18 cellular contexts compared by ENCODE assay signal in genomic region chr7:139471740-139472353, GRCh38. TPM values are rescaled to one million over a fixed set of nuclear protein-coding genes. Genes with fewer than 3 reads are reported as not detected.
DNase-seq lines count a peak whose midpoint lies in the region; ATAC-seq and TF ChIP-seq lines count a peak whose summit lies in the region.
"Had no signal": no experiment of that assay in that cellular context is flagged by ENCODE, and none has a peak within 500 bp of the region (broad histone marks: within the 10 kb centered on the region; RNA-seq: fewer than 3 reads in every experiment).

No MANE protein-coding gene starts in this region.

- no peaks in the 10 kb centered on the region for H3K79me1 ChIP-seq in mesendoderm (ENCODE audit: low read length)

- ATAC-seq in naive thymus-derived CD8-positive, alpha-beta T cell, result no peak
- ATAC-seq: activated naive CD8-positive, alpha-beta T cell treated with anti-CD3 and anti-CD28 coated beads, Interleukin-2, amount 50 U/mL, for 24 hours; activated T-cell treated with anti-CD3 and anti-CD28 coated beads, Interleukin-2, amount 50 U/mL, for 4 hours; stimulated activated naive CD8-positive, alpha-beta T cell treated with anti-CD3 and anti-CD28 coated beads, Interleukin-15, Interleukin-2, amounts not matched to agents 100 U/mL and 50 U/mL, for 24 hours had no signal

- no peaks in the 10 kb centered on the region for H3K27me3 Mint-ChIP-seq in endodermal cell (ENCODE audit: insufficient read depth)
- no peaks in the 10 kb centered on the region for H3K27me3 Mint-ChIP-seq in naive thymus-derived CD8-positive, alpha-beta T cell
- H3K27me3 Mint-ChIP-seq in activated T-helper 2 cell treated with anti-CD3 and anti-CD28 coated beads, Interferon-gamma antibody, Interleukin-2, Interleukin-4, amounts not matched to agents 10 μg/mL and 5 μg/mL and 100 μg/mL, durations not matched to agents 14 hours and 24 hours and 36 hours (ENCODE audit: low read depth), result no peaks in the 10 kb centered on the region

- H3K4ac ChIP-seq in mesendoderm (ENCODE audit: low read depth, low read length), result no peak overlapping the region

- H3K36me3 Mint-ChIP-seq in endodermal cell (ENCODE audit: low read depth), result peaks cover 13% of the 10 kb centered on the region
- H3K36me3 Mint-ChIP-seq in naive thymus-derived CD8-positive, alpha-beta T cell, result peaks cover 0 to 6% (median 4%) of the 10 kb centered on the region in 3 donors
- no peaks in the 10 kb centered on the region for H3K36me3 Mint-ChIP-seq in activated T-helper 2 cell treated with anti-CD3 and anti-CD28 coated beads, Interferon-gamma antibody, Interleukin-2, Interleukin-4, amounts not matched to agents 10 μg/mL and 5 μg/mL and 100 μg/mL, durations not matched to agents 14 hours and 24 hours and 36 hours (ENCODE audit: low read depth)

- no peak overlapping the region for H4K5ac ChIP-seq in mesendoderm (ENCODE audit: low read length)

- peaks cover 2% of the 10 kb centered on the region for H3K4me1 ChIP-seq in endodermal cell (ENCODE audit: control insufficient read depth, insufficient read depth, low read length)
- H3K4me1 ChIP-seq in mesendoderm (ENCODE audit: control insufficient read depth, low read depth, low read length), result no peaks in the 10 kb centered on the region
- H3K4me1 ChIP-seq: colonic mucosa had no signal

- in situ Hi-C loops in ACHN (cut with HindIII; ENCODE audit: low pct_ligation_motif_present, low pct_unique_long_range_greater_than_20kb, low sequenced_read_pairs), result no loop called here

- no peaks in the 10 kb centered on the region for H3K27me3 ChIP-seq in endodermal cell (ENCODE audit: control insufficient read depth, insufficient read depth, low read length, poor library complexity, severe bottlenecking)
- no peaks in the 10 kb centered on the region for H3K27me3 ChIP-seq in mesendoderm (ENCODE audit: insufficient read depth, low read length, poor library complexity)
- H3K27me3 ChIP-seq: colonic mucosa, esophagus muscularis mucosa had no signal

- H2BK5ac ChIP-seq in mesendoderm (ENCODE audit: low read length), result no peak overlapping the region

- no peak overlapping the region for H2AK5ac ChIP-seq in mesendoderm (ENCODE audit: low read length)

- H3K9me3 Mint-ChIP-seq in endodermal cell, result peaks cover 5% of the 10 kb centered on the region
- peaks cover 0 to 17% (median 11%) of the 10 kb centered on the region in 9 donors for H3K9me3 Mint-ChIP-seq in naive thymus-derived CD8-positive, alpha-beta T cell
- peaks cover 5% of the 10 kb centered on the region for H3K9me3 Mint-ChIP-seq in activated T-helper 2 cell treated with anti-CD3 and anti-CD28 coated beads, Interferon-gamma antibody, Interleukin-2, Interleukin-4, amounts not matched to agents 10 μg/mL and 5 μg/mL and 100 μg/mL, durations not matched to agents 14 hours and 24 hours and 36 hours

- no peak for TF ChIP-seq CTCF in endodermal cell (conservative IDR thresholded peaks at IDR 0.05)

- no peak overlapping the region for H3K9ac ChIP-seq in endodermal cell (ENCODE audit: extremely low read depth, low read length, poor library complexity, severe bottlenecking)
- H3K9ac ChIP-seq in mesendoderm (ENCODE audit: low read length), result no peak overlapping the region

- H3K79me2 ChIP-seq in mesendoderm (ENCODE audit: control insufficient read depth, insufficient read depth, low read length), result no peaks in the 10 kb centered on the region

- no peak overlapping the region for H2BK120ac ChIP-seq in mesendoderm (ENCODE audit: low read depth, low read length)

- H4K8ac ChIP-seq in mesendoderm (ENCODE audit: low read depth, low read length), result no peak overlapping the region

- peak overlapping the region; percentile 67 for H3K27ac Mint-ChIP-seq in endodermal cell
- no peak overlapping the region for H3K27ac Mint-ChIP-seq in naive thymus-derived CD8-positive, alpha-beta T cell
- H3K27ac Mint-ChIP-seq in activated T-helper 2 cell treated with anti-CD3 and anti-CD28 coated beads, Interferon-gamma antibody, Interleukin-2, Interleukin-4, amounts not matched to agents 10 μg/mL and 5 μg/mL and 100 μg/mL, durations not matched to agents 14 hours and 24 hours and 36 hours, result no peak overlapping the region
- H3K27ac Mint-ChIP-seq: activated naive CD8-positive, alpha-beta T cell treated with anti-CD3 and anti-CD28 coated beads, Interleukin-2, amount 50 U/mL, for 24 hours; T-helper 2 cell treated with Interferon-gamma antibody and Interleukin-4, amounts not matched to agents 5 μg/mL and 100 μg/mL, for 36 hours had no signal

- no peak overlapping the region for H3K23ac ChIP-seq in mesendoderm (ENCODE audit: low read length)

- peaks cover 9% of the 10 kb centered on the region for H3K9me3 ChIP-seq in endodermal cell (ENCODE audit: control insufficient read depth, low read length)
- H3K9me3 ChIP-seq: colonic mucosa had no signal

- intact Hi-C loops in activated T-helper 2 cell treated with anti-CD3 and anti-CD28 coated beads, Interferon-gamma antibody, Interleukin-2, Interleukin-4, amounts not matched to agents 10 μg/mL and 5 μg/mL and 100 μg/mL, durations not matched to agents 14 hours and 24 hours and 36 hours (cut with micrococcal nuclease), result no loop called here

- H3K4me3 ChIP-seq in endodermal cell (ENCODE audit: low read length) (no peak overlapping the region), mesendoderm (ENCODE audit: low read length) (no peak overlapping the region)
- H3K4me3 ChIP-seq: colonic mucosa, esophagus muscularis mucosa had no signal

- H3K36me3 ChIP-seq in endodermal cell (ENCODE audit: control insufficient read depth, insufficient read depth, low read length) (no peaks in the 10 kb centered on the region), mesendoderm (ENCODE audit: control insufficient read depth, insufficient read depth, low read length) (no peaks in the 10 kb centered on the region)
- H3K36me3 ChIP-seq: colonic mucosa, esophagus muscularis mucosa had no signal

- H3K27ac ChIP-seq in endodermal cell (ENCODE audit: low read depth, low read length), result no peak overlapping the region
- H3K27ac ChIP-seq in mesendoderm (ENCODE audit: low read depth, low read length), result no peak overlapping the region
- H3K27ac ChIP-seq: colonic mucosa, esophagus muscularis mucosa, HL-60 had no signal

- no peak overlapping the region for H3K4me2 ChIP-seq in mesendoderm (ENCODE audit: low read length)

- peaks cover 19% of the 10 kb centered on the region for H3K4me1 Mint-ChIP-seq in endodermal cell
- no peaks in the 10 kb centered on the region for H3K4me1 Mint-ChIP-seq in naive thymus-derived CD8-positive, alpha-beta T cell
- no peaks in the 10 kb centered on the region for H3K4me1 Mint-ChIP-seq in activated T-helper 2 cell treated with anti-CD3 and anti-CD28 coated beads, Interferon-gamma antibody, Interleukin-2, Interleukin-4, amounts not matched to agents 10 μg/mL and 5 μg/mL and 100 μg/mL, durations not matched to agents 14 hours and 24 hours and 36 hours (ENCODE audit: low read depth)
- H3K4me1 Mint-ChIP-seq: activated naive CD8-positive, alpha-beta T cell treated with anti-CD3 and anti-CD28 coated beads, Interleukin-2, amount 50 U/mL, for 24 hours had no signal

- WGBS in endodermal cell (ENCODE audit: insufficient coverage in 1 of 2, insufficient read length in 1 of 2), 2 experiments, result 82 to 100% methylated on average over 1 to 7 of the region's 7 CpGs
- WGBS in mesendoderm (ENCODE audit: extremely low coverage, insufficient coverage, low lambda C conversion rate), result no CpG with 5 or more reads among the region's 7 CpGs

- POLR2A ChIA-PET in naive thymus-derived CD8-positive, alpha-beta T cell (lab: Charles Lee), result no interaction called here

- H3K18ac ChIP-seq in mesendoderm (ENCODE audit: low read length), result no peak overlapping the region

- H2BK15ac ChIP-seq in mesendoderm (replicated peaks; ENCODE audit: low read depth), result no peak overlapping the region

- peak; percentile 34 for DNase-seq in ACHN
- peak; percentile 38 for DNase-seq in HT-29 (ENCODE audit: low spot score)
- no peak for DNase-seq in endodermal cell
- peak; percentile 42 for DNase-seq in mesendoderm
- no peak for DNase-seq in germinal center (ENCODE audit: low spot score)
- no peak for DNase-seq in pons (ENCODE audit: low spot score)
- no peak for DNase-seq in naive thymus-derived CD8-positive, alpha-beta T cell
- DNase-seq in activated T-helper 2 cell treated with anti-CD3 and anti-CD28 coated beads, Interferon-gamma antibody, Interleukin-2, Interleukin-4, amounts not matched to agents 10 μg/mL and 5 μg/mL and 100 μg/mL, durations not matched to agents 14 hours and 24 hours and 36 hours (ENCODE audit: low spot score), result no peak
- DNase-seq: activated CD4-positive, alpha-beta T cell treated with anti-CD3 and anti-CD28 coated beads for 48 hours; activated naive CD8-positive, alpha-beta T cell treated with anti-CD3 and anti-CD28 coated beads, Interleukin-2, amount 50 U/mL, for 24 hours; activated T-cell treated with anti-CD3 and anti-CD28 coated beads, Interleukin-2, amount 50 U/mL, for 4 hours; colonic mucosa; NCI-H2081 treated with DMSO at 0.1 percent for 48 hours; small intestine; stimulated activated naive CD8-positive, alpha-beta T cell treated with anti-CD3 and anti-CD28 coated beads, Interleukin-15, Interleukin-2, amounts not matched to agents 100 U/mL and 50 U/mL, for 24 hours had no signal

- H3K4me3 Mint-ChIP-seq in endodermal cell, result no peak overlapping the region
- H3K4me3 Mint-ChIP-seq in naive thymus-derived CD8-positive, alpha-beta T cell, result no peak overlapping the region
- H3K4me3 Mint-ChIP-seq in activated T-helper 2 cell treated with anti-CD3 and anti-CD28 coated beads, Interferon-gamma antibody, Interleukin-2, Interleukin-4, amounts not matched to agents 10 μg/mL and 5 μg/mL and 100 μg/mL, durations not matched to agents 14 hours and 24 hours and 36 hours (ENCODE audit: low read depth), result no peak overlapping the region
- H3K4me3 Mint-ChIP-seq: activated naive CD8-positive, alpha-beta T cell treated with anti-CD3 and anti-CD28 coated beads, Interleukin-2, amount 50 U/mL, for 24 hours; activated T-cell treated with anti-CD3 and anti-CD28 coated beads, Interleukin-2, amount 50 U/mL, for 4 hours; T-helper 2 cell treated with Interferon-gamma antibody and Interleukin-4, amounts not matched to agents 5 μg/mL and 100 μg/mL, for 36 hours had no signal

- H3K56ac ChIP-seq in mesendoderm (ENCODE audit: low read length), result no peak overlapping the region

RNA-seq across cellular contexts. Expression of gene KLRG2, which starts 11.6 kb away (rescaled TPM):
- total RNA-seq in HT-29 (2014; rRNA removed; shearing (Covaris generic)), result 0.16 TPM in 1 of 2 replicates, not detected in the other
- total RNA-seq in endodermal cell, result 1 to 10 TPM; 1.9 to 4.2 TPM
- 0.89 TPM for polyA plus RNA-seq in endodermal cell (2013, experiment 1 of 2)
- 0.83 TPM for polyA plus RNA-seq in endodermal cell (2013, experiment 2 of 2)
- polyA plus RNA-seq in mesendoderm (2013, experiment 1 of 2), result 5.4 TPM
- 5.8 TPM for polyA plus RNA-seq in mesendoderm (2013, experiment 2 of 2)
- total RNA-seq in naive thymus-derived CD8-positive, alpha-beta T cell, result not detected
- polyA plus RNA-seq in naive thymus-derived CD8-positive, alpha-beta T cell, result under 1 TPM in 1 of 3 donors, not detected in 2; 0.14 TPM
- 0.18 and 0.21 TPM in 2 replicates for total RNA-seq in activated T-helper 2 cell treated with anti-CD3 and anti-CD28 coated beads, Interferon-gamma antibody, Interleukin-2, Interleukin-4, amounts not matched to agents 10 μg/mL and 5 μg/mL and 100 μg/mL, durations not matched to agents 14 hours and 24 hours and 36 hours
- polyA plus RNA-seq: small intestine had no signal

RNA-seq across cellular contexts. Expression of gene CLEC2L, which starts 51.6 kb away (rescaled TPM):
- total RNA-seq in HT-29 (2014; rRNA removed; shearing (Covaris generic)), result not detected in 2 replicates
- 1 to 10 TPM; 1.2 to 1.5 TPM for total RNA-seq in endodermal cell
- polyA plus RNA-seq in endodermal cell (2013, experiment 1 of 2), result 0.61 TPM
- 0.41 TPM for polyA plus RNA-seq in endodermal cell (2013, experiment 2 of 2)
- 0.03 TPM for polyA plus RNA-seq in mesendoderm (2013, experiment 1 of 2)
- 0.06 TPM for polyA plus RNA-seq in mesendoderm (2013, experiment 2 of 2)
- not detected for total RNA-seq in naive thymus-derived CD8-positive, alpha-beta T cell
- not detected for polyA plus RNA-seq in naive thymus-derived CD8-positive, alpha-beta T cell
- not detected in 2 replicates for total RNA-seq in activated T-helper 2 cell treated with anti-CD3 and anti-CD28 coated beads, Interferon-gamma antibody, Interleukin-2, Interleukin-4, amounts not matched to agents 10 μg/mL and 5 μg/mL and 100 μg/mL, durations not matched to agents 14 hours and 24 hours and 36 hours
- total RNA-seq: activated T-cell treated with anti-CD3 and anti-CD28 coated beads, Interleukin-2, amount 50 U/mL, for 4 hours; colonic mucosa; esophagus muscularis mucosa had no signal

Comparison
In these comparisons a context has a peak if more than half of its experiments do, and no peak if none do; other contexts are left out.
1. DNase-seq: peak in ACHN (single experiment), HT-29 (single experiment) and mesendoderm (single experiment); none in endodermal cell (single experiment), germinal center (single experiment), pons (single experiment), naive thymus-derived CD8-positive, alpha-beta T cell (0 of 10) and activated T-helper 2 cell treated with anti-CD3 and anti-CD28 coated beads, Interferon-gamma antibody, Interleukin-2, Interleukin-4, amounts not matched to agents 10 μg/mL and 5 μg/mL and 100 μg/mL, durations not matched to agents 14 hours and 24 hours and 36 hours (single experiment).